18 cellular contexts compared by ENCODE assay signal in the genomic region with DNA sequence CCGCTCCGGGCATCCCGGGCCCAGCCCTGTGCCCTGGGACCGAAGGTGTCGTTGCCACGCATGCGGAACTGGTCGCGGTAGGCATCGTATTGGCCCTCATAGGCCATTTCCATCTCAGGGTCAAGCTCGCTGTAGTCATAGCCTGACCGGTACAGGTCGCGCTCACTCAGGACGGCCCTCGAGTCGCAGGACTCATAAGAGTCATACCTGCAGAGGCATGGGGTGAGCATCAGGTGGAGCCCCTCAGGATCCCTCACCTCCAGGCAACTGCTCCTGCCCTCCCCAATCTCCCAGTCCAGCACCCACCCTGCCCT. TPM values are rescaled to one million over a fixed set of nuclear protein-coding genes. Genes with fewer than 3 reads are reported as not detected.
DNase-seq lines count a peak whose midpoint lies in the region; ATAC-seq and TF ChIP-seq lines count a peak whose summit lies in the region.
"Had no signal": no experiment of that assay in that cellular context is flagged by ENCODE, and none has a peak within 500 bp of the region (broad histone marks: within the 10 kb centered on the region; RNA-seq: fewer than 3 reads in every experiment).

No MANE protein-coding gene starts in this region.

- intact Hi-C loops in gastrocnemius medialis (cut with DNase I; ENCODE audit: low total_unique reads) = no loop called here

- H3K9me2 ChIP-seq in hepatocyte (replicated peaks; ENCODE audit: insufficient read depth) = no peaks in the 10 kb centered on the region

- H3K18ac ChIP-seq in trophoblast cell (ENCODE audit: low read length) = no peak overlapping the region

- no peak for ATAC-seq in gastroesophageal sphincter
- no peak for ATAC-seq in gastrocnemius medialis
- ATAC-seq in HG03175 (IDR thresholded peaks at IDR 0.05; ENCODE audit: unreplicated experiment) = no peak
- ATAC-seq: A549 had no signal

- H3K4me2 ChIP-seq in BLaER1 treated with 17β-estradiol and CSF1 and Interleukin-3, amounts not matched to agents 10 nM and 100 nM = peak overlapping the region; percentile 61 to 99 (median 88)
- H3K4me2 ChIP-seq in trophoblast cell (ENCODE audit: low read length) = no peak overlapping the region
- no peak overlapping the region for H3K4me2 ChIP-seq in hepatocyte
- H3K4me2 ChIP-seq: A549 had no signal

- H4K12ac ChIP-seq in trophoblast cell (ENCODE audit: low read depth, low read length) = no peak overlapping the region

- H2AFZ ChIP-seq in trophoblast cell (ENCODE audit: insufficient read depth, low read length, poor library complexity) = no peak overlapping the region
- no peak overlapping the region for H2AFZ ChIP-seq in hepatocyte

- in situ Hi-C loops in gastrocnemius medialis (cut with MboI; ENCODE audit: low sequenced_read_pairs in 4 of 4) = no loop called here

- TF ChIP-seq EP300 in gastroesophageal sphincter (IDR thresholded peaks at IDR 0.05) = no peak

- no peak overlapping the region for H3K23ac ChIP-seq in trophoblast cell (ENCODE audit: low read length)

- no peak overlapping the region for H3K4me3 ChIP-seq in BLaER1 treated with 17β-estradiol and CSF1 and Interleukin-3, amounts not matched to agents 10 nM and 100 nM
- no peak overlapping the region for H3K4me3 ChIP-seq in gastroesophageal sphincter
- no peak overlapping the region for H3K4me3 ChIP-seq in trophoblast cell (ENCODE audit: low read depth, low read length)
- H3K4me3 ChIP-seq in gastrocnemius medialis = no peak overlapping the region
- no peak overlapping the region for H3K4me3 ChIP-seq in hepatocyte
- H3K4me3 ChIP-seq: A549 had no signal

- no peak overlapping the region for H2AK5ac ChIP-seq in trophoblast cell (ENCODE audit: low read length)

- peak overlapping the region; percentile 31 for H3K4ac ChIP-seq in trophoblast cell (ENCODE audit: low read depth, low read length)

- no peak overlapping the region for H3K14ac ChIP-seq in trophoblast cell (ENCODE audit: low read length)

- H4K20me1 ChIP-seq in BLaER1 treated with 17β-estradiol and CSF1 and Interleukin-3, amounts not matched to agents 10 nM and 100 nM = peaks cover 98 to 100% (median 100%) of the 10 kb centered on the region in 11 experiments
- peaks cover 59% of the 10 kb centered on the region for H4K20me1 ChIP-seq in hepatocyte (ENCODE audit: insufficient read depth, poor library complexity, severe bottlenecking)

- no peak overlapping the region for H4K91ac ChIP-seq in trophoblast cell (ENCODE audit: low read depth, low read length)

- no peak overlapping the region for H2BK120ac ChIP-seq in trophoblast cell (ENCODE audit: insufficient read depth, low read length, poor library complexity)

- no peak overlapping the region for H2BK12ac ChIP-seq in trophoblast cell (ENCODE audit: low read length)

- H3K79me1 ChIP-seq in trophoblast cell (ENCODE audit: low read length) = no peaks in the 10 kb centered on the region

- 0 out of 22 replicates have a peak overlapping the region, but pooled peaks of 1 of the 11 experiments have one; percentile 14 for H3K27ac ChIP-seq in BLaER1 treated with 17β-estradiol and CSF1 and Interleukin-3, amounts not matched to agents 10 nM and 100 nM
- H3K27ac ChIP-seq in gastroesophageal sphincter (peak overlapping the region in 3 of 4 donors; percentile 1 to 84 (median 81)), trophoblast cell (ENCODE audit: low read depth, low read length) (no peak overlapping the region), gastrocnemius medialis (peak overlapping the region; percentile 73 to 96 (median 88)), hepatocyte (no peak overlapping the region)
- H3K27ac ChIP-seq: A549 had no signal

- no peaks in the 10 kb centered on the region for H3K27me3 ChIP-seq in BLaER1 treated with 17β-estradiol and CSF1 and Interleukin-3, amounts not matched to agents 10 nM and 100 nM
- H3K27me3 ChIP-seq in gastroesophageal sphincter (no peaks in the 10 kb centered on the region), trophoblast cell (ENCODE audit: insufficient read depth, low read length) (no peaks in the 10 kb centered on the region), gastrocnemius medialis (no peaks in the 10 kb centered on the region), hepatocyte (no peaks in the 10 kb centered on the region)

- TF ChIP-seq CTCF in gastroesophageal sphincter (IDR thresholded peaks at IDR 0.05) = no peak
- TF ChIP-seq CTCF in gastrocnemius medialis (IDR thresholded peaks at IDR 0.05 in 4 of 5, conservative IDR thresholded peaks at IDR 0.05 in 1 of 5) = no peak
- TF ChIP-seq CTCF in hepatocyte (IDR thresholded peaks at IDR 0.05; ENCODE audit: poor library complexity) = no peak

- H3K36me3 ChIP-seq in BLaER1 treated with 17β-estradiol and CSF1 and Interleukin-3, amounts not matched to agents 10 nM and 100 nM = peaks cover 82 to 89% (median 85%) of the 10 kb centered on the region in 11 experiments
- H3K36me3 ChIP-seq in gastroesophageal sphincter (peaks cover 3 to 72% of the 10 kb centered on the region in 2 donors), trophoblast cell (ENCODE audit: control insufficient read depth in 1 of 2, insufficient read depth in 2 of 2, low read length in 2 of 2) (peaks cover 75 to 80% of the 10 kb centered on the region in 2 experiments), gastrocnemius medialis (peaks cover 0 to 54% of the 10 kb centered on the region in 2 donors), hepatocyte (replicated peaks; ENCODE audit: insufficient read depth, low read depth) (no peaks in the 10 kb centered on the region)

- DNase-seq in trophoblast cell (no peak), gastrocnemius medialis (no peak), hepatocyte (ENCODE audit: low spot score) (no peak), NCI-H1105 (lab: John Stamatoyannopoulos, UW) (no peak)
- DNase-seq in stimulated activated CD4-positive, alpha-beta T cell treated with anti-CD3 and anti-CD28 coated beads, Interleukin-15, amount 100 ng/mL, for 24 hours = no peak
- DNase-seq: CD4-positive, CD25-positive, alpha-beta regulatory T cell; DMS79; H7; Kasumi-1; NCI-H1417; NCI-H1694 treated with DMSO at 0.1 percent for 48 hours; NCI-H446 treated with DMSO at 0.1 percent for 48 hours; NCI-H526 treated with DMSO at 0.1 percent for 48 hours; OCI-M1 had no signal

- H2BK5ac ChIP-seq in trophoblast cell (ENCODE audit: low read depth, low read length, poor library complexity) = no peak overlapping the region

- peaks cover 98 to 100% (median 100%) of the 10 kb centered on the region in 10 experiments for H3K4me1 ChIP-seq in BLaER1 treated with 17β-estradiol and CSF1 and Interleukin-3, amounts not matched to agents 10 nM and 100 nM
- H3K4me1 ChIP-seq in gastroesophageal sphincter (peaks cover 2 to 61% (median 32%) of the 10 kb centered on the region in 3 donors), trophoblast cell (ENCODE audit: control insufficient read depth in 1 of 2, insufficient read depth in 2 of 2, low read length in 2 of 2) (no peaks in the 10 kb centered on the region), gastrocnemius medialis (peaks cover 62 to 72% of the 10 kb centered on the region in 2 donors), hepatocyte (ENCODE audit: insufficient read depth) (no peaks in the 10 kb centered on the region)
- H3K4me1 ChIP-seq: A549 had no signal

- H3K79me2 ChIP-seq in trophoblast cell (ENCODE audit: control insufficient read depth, insufficient read depth, low read length, poor library complexity) (peaks cover 6% of the 10 kb centered on the region), hepatocyte (peaks cover 72% of the 10 kb centered on the region)

- H3K9me3 ChIP-seq in BLaER1 treated with 17β-estradiol and CSF1 and Interleukin-3, amounts not matched to agents 10 nM and 100 nM (replicated peaks in 1 of 11) = no peaks in the 10 kb centered on the region
- no peaks in the 10 kb centered on the region for H3K9me3 ChIP-seq in gastroesophageal sphincter
- H3K9me3 ChIP-seq in trophoblast cell (ENCODE audit: insufficient read depth, low read depth, low read length) = no peaks in the 10 kb centered on the region
- no peaks in the 10 kb centered on the region for H3K9me3 ChIP-seq in gastrocnemius medialis
- H3K9me3 ChIP-seq in hepatocyte (ENCODE audit: low read depth) = no peaks in the 10 kb centered on the region
- H3K9me3 ChIP-seq: A549 had no signal

- WGBS in gastroesophageal sphincter (ENCODE audit: low coverage in 1 of 2), 2 donors = 94% methylated on average over 10 of the region's 17 CpGs; no CpG with 5 or more reads in 1 of the 2 donors
- no CpG with 5 or more reads among the region's 17 CpGs for WGBS in trophoblast cell (ENCODE audit: extremely low coverage, insufficient coverage, insufficient read length)
- 95% methylated on average over 16 of the region's 17 CpGs for WGBS in hepatocyte (ENCODE audit: low lambda C conversion rate, missing lambda C conversion rate)

- H3K9ac ChIP-seq in BLaER1 treated with 17β-estradiol and CSF1 and Interleukin-3, amounts not matched to agents 10 nM and 100 nM = peak overlapping the region in 5 of 11 experiments; percentile 7 to 68 (median 62); a peak in 2 of 22 replicates
- H3K9ac ChIP-seq in trophoblast cell (ENCODE audit: low read length) = no peak overlapping the region

- no peak overlapping the region for H4K8ac ChIP-seq in trophoblast cell (ENCODE audit: low read depth, low read length)

- TF ChIP-seq POLR2A in gastroesophageal sphincter (IDR thresholded peaks at IDR 0.05) (no peak), gastrocnemius medialis (IDR thresholded peaks at IDR 0.05) (no peak)

RNA-seq across cellular contexts. Expression of a gene that starts 17.4 kb away (rescaled TPM):
- total RNA-seq in gastroesophageal sphincter = 100 to 1,000 TPM in 1 of 4 donors, 10 to 100 TPM in 3; 61.3 to 102 (median 70.1) TPM
- 92.6 and 94.5 TPM in 2 replicates for polyA plus RNA-seq in trophoblast cell (2013)
- total RNA-seq in gastrocnemius medialis = 100 to 1,000 TPM in 1 of 4 donors, 10 to 100 TPM in 3; 69.3 to 142 (median 85.6) TPM
- 88.7 and 93.8 TPM in 2 replicates for total RNA-seq in hepatocyte
- 155 and 181 TPM in 2 replicates for polyA plus RNA-seq in hepatocyte

RNA-seq across cellular contexts. Expression of a gene that starts 21.8 kb away (rescaled TPM):
- total RNA-seq in gastroesophageal sphincter (10 to 100 TPM; 21.4 to 34.2 (median 28.0) TPM), gastrocnemius medialis (10 to 100 TPM; 26.0 to 41.5 (median 27.5) TPM), hepatocyte (18.6 and 20.0 TPM in 2 replicates)
- 40.6 and 42.9 TPM in 2 replicates for polyA plus RNA-seq in trophoblast cell (2013)
- polyA plus RNA-seq in hepatocyte = 22.9 and 26.5 TPM in 2 replicates

RNA-seq across cellular contexts. Expression of a gene that starts 48.4 kb away (rescaled TPM):
- total RNA-seq in gastroesophageal sphincter = 10 to 100 TPM; 24.4 to 94.6 (median 49.9) TPM
- polyA plus RNA-seq in trophoblast cell (2013) = 31.0 and 32.1 TPM in 2 replicates
- total RNA-seq in gastrocnemius medialis = 10 to 100 TPM; 28.0 to 40.6 (median 32.5) TPM
- total RNA-seq in hepatocyte = 10.6 and 18.6 TPM in 2 replicates
- polyA plus RNA-seq in hepatocyte = 24.5 and 34.9 TPM in 2 replicates

Comparison
In these comparisons a context has a peak if more than half of its experiments do, and no peak if none do; other contexts are left out.
1. H3K27ac ChIP-seq: peak in gastroesophageal sphincter (3 of 4) and gastrocnemius medialis (4 of 4); none in trophoblast cell (single experiment) and hepatocyte (single experiment).
2. H3K4me2 ChIP-seq: peak in BLaER1 treated with 17β-estradiol and CSF1 and Interleukin-3, amounts not matched to agents 10 nM and 100 nM (11 of 11); none in trophoblast cell (single experiment) and hepatocyte (single experiment).